In the genomic region with DNA sequence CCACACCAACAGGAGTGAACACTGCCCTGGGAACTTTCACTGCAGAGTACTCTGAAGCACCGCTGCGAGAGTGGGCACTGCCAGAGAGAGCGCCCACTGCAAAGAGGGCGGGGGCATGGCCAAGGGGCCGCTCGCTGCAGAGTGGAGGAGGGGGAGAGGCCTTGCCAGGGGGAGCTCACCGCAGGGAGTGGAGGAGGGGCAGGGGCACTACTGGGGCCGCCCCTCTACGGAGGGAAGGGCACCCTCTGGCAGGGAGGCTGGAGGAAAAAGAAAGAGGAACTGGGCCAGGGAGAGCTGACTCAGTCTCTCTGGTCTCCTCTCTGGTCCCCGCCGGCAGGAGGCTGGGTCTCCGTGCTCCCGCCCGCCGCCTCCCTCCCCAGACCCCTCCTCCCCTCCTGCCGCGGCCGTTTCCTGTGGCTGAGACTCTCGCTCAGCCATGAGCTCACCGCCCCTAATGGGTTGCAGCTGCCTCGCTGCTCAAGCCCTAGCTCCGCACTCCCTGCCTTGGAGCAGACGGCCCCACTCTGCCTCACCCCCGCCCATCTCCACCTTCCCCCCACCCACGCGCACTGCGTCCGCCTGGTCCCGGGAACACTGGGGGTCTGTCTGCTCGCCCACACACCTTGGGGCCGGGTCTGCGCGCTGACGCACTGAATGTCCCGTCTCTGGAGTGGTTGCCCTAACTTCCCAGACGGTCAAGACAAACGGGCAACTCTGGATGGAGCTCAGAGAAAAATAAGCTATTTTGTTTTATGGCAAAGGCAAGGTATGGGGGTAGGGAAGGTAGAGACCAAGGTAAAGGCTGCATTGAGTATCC, we compare ENCODE assay signal across 9 cellular contexts. TPM values are rescaled to one million over a fixed set of nuclear protein-coding genes. Genes with fewer than 3 reads are reported as not detected.
DNase-seq lines count a peak whose midpoint lies in the region; ATAC-seq and TF ChIP-seq lines count a peak whose summit lies in the region.
"Had no signal": no experiment of that assay in that cellular context is flagged by ENCODE, and none has a peak within 500 bp of the region (broad histone marks: within the 10 kb centered on the region; RNA-seq: fewer than 3 reads in every experiment).

No MANE protein-coding gene starts in this region.

- H3K79me2 ChIP-seq in PC-3 (ENCODE audit: low read length) = no peaks in the 10 kb centered on the region

- H3K9me2 ChIP-seq in PC-3 (replicated peaks; ENCODE audit: low read length) = no peaks in the 10 kb centered on the region

- POLR2A ChIA-PET in PC-3 (lab: Charles Lee; ENCODE audit: unreplicated experiment) = interaction anchor here (0.6 kb wide), 1 partner anchor 15 kb away, joined by 11 read pairs; no protein-coding TSS in a partner anchor

- peak overlapping the region in 2 of 3 donors; percentile 5 to 90 for H3K27ac Mint-ChIP-seq in IgD-negative memory B cell

- peaks cover 43% of the 10 kb centered on the region for H3K27me3 Mint-ChIP-seq in IgD-negative memory B cell

- peaks cover 6% of the 10 kb centered on the region; the same call in 1 of the 2 replicates for H3K4me1 ChIP-seq in PC-3 (ENCODE audit: insufficient read depth, low read length)
- H3K4me1 ChIP-seq in adrenal gland (replicated peaks in 1 of 2) = peaks cover 25 to 29% of the 10 kb centered on the region in 2 donors

- WGBS in adrenal gland, 4 donors = 0 to 1% (median 0%) methylated on average over 1 to 37 of the region's 37 CpGs

- intact Hi-C loops in PC-3 (cut with micrococcal nuclease) = no loop called here
- intact Hi-C loops in adrenal gland (cut with DNase I) = no loop called here
- intact Hi-C loops in cardiac septum (cut with DNase I) = loop anchor here (2.0 kb wide), 2 partner anchors 21 to 47 kb away; a partner anchor contains a TSS

- peaks cover 14 to 34% (median 26%) of the 10 kb centered on the region in 3 donors for H3K4me1 Mint-ChIP-seq in IgD-negative memory B cell

- ATAC-seq in GM21619 (IDR thresholded peaks at IDR 0.05; ENCODE audit: unreplicated experiment) = peak; percentile 74
- ATAC-seq in PC-3 = peak; percentile 5

- no peaks in the 10 kb centered on the region for H3K36me3 ChIP-seq in PC-3 (ENCODE audit: low read depth, low read length)
- H3K36me3 ChIP-seq in adrenal gland (replicated peaks in 1 of 2) = peaks cover 0 to 36% of the 10 kb centered on the region in 2 donors

- no peaks in the 10 kb centered on the region for H3F3A ChIP-seq in PC-3 (ENCODE audit: low read length, unreplicated experiment)

- peak overlapping the region; percentile 93 for H3K4me2 ChIP-seq in PC-3 (ENCODE audit: low read length)

- no peaks in the 10 kb centered on the region for H3K36me3 Mint-ChIP-seq in IgD-negative memory B cell

- no peak for TF ChIP-seq CTCF in PC-3 (conservative IDR thresholded peaks at IDR 0.05; ENCODE audit: low read depth, low read length)
- peak in 1 of 6 experiments; percentile 16 for TF ChIP-seq CTCF in adrenal gland (IDR thresholded peaks at IDR 0.05)

- H3K4me3 ChIP-seq in PC-3 (ENCODE audit: low read length) (peak overlapping the region; percentile 72), adrenal gland (peak overlapping the region; percentile 49 to 88 (median 62))

- BruUV-seq in PC-3 (replicated peaks; lab: Mats Ljungman, UMichigan) = no TSS peak

- H3K27me3 ChIP-seq in PC-3 (ENCODE audit: low read length) = peaks cover 44% of the 10 kb centered on the region
- H3K27me3 ChIP-seq in adrenal gland = no peaks in the 10 kb centered on the region

- DNase-seq in EL (peak; percentile 95), PC-3 (peak; percentile 11), adrenal gland (peak; percentile 84 to 93 (median 90)), cardiac septum (ENCODE audit: low spot score) (peak; percentile 94), occipital lobe (lab: John Stamatoyannopoulos, UW) (peak; percentile 63), cortex of kidney (lab: John Stamatoyannopoulos, UW) (no peak)

- H3K27ac ChIP-seq in PC-3 (ENCODE audit: low read length) (no peak overlapping the region), adrenal gland (peak overlapping the region; percentile 43 to 93 (median 85))

- H3K4me3 Mint-ChIP-seq in IgD-negative memory B cell = peak overlapping the region; percentile 80 to 95 (median 90)

- CTCF ChIA-PET in PC-3 (lab: Charles Lee) = interaction anchor here (0.7 kb wide), 1 partner anchor 21 kb away, joined by 3 read pairs; no protein-coding TSS in a partner anchor

- H3K9me3 Mint-ChIP-seq in IgD-negative memory B cell = no peaks in the 10 kb centered on the region

- peak overlapping the region; percentile 41; the same call in 1 of the 2 replicates for H2AFZ ChIP-seq in PC-3 (ENCODE audit: low read length)

- H3K9ac ChIP-seq in PC-3 (ENCODE audit: low read length) = no peak overlapping the region

- TF ChIP-seq POLR2A in adrenal gland (IDR thresholded peaks at IDR 0.05) = peak in 1 of 2 donors; percentile 71

- H3K9me3 ChIP-seq in PC-3 (ENCODE audit: low read length) = no peaks in the 10 kb centered on the region
- H3K9me3 ChIP-seq in adrenal gland (replicated peaks in 1 of 3) = no peaks in the 10 kb centered on the region

- no peaks in the 10 kb centered on the region for H4K20me1 ChIP-seq in PC-3 (ENCODE audit: low read length)

RNA-seq across cellular contexts. Expression of a gene that starts 1.3 kb away (rescaled TPM):
- polyA plus RNA-seq in IgD-negative memory B cell (not detected), adrenal gland (100 to 1,000 TPM; 126 to 148 (median 137) TPM)
- total RNA-seq in PC-3 (2014; rRNA removed) (2.7 and 3.9 TPM in 2 replicates), adrenal gland (100 to 1,000 TPM; 108 to 258 (median 151) TPM), cardiac septum (26.3 TPM), occipital lobe (15.9 TPM)

RNA-seq across cellular contexts. Expression of a gene that starts 13.8 kb away (rescaled TPM):
- polyA plus RNA-seq in IgD-negative memory B cell (not detected), adrenal gland (not detected)
- total RNA-seq in PC-3 (2014; rRNA removed) (not detected in 2 replicates), adrenal gland (not detected), cardiac septum (not detected), occipital lobe (not detected)
- total RNA-seq: dermis microvascular lymphatic vessel endothelial cell had no signal

RNA-seq across cellular contexts. Expression of a gene that starts 27.0 kb away (rescaled TPM):
- polyA plus RNA-seq in IgD-negative memory B cell (1.0 TPM), adrenal gland (10 to 100 TPM; 14.8 to 97.2 (median 85.8) TPM)
- total RNA-seq in PC-3 (2014; rRNA removed) (5.7 and 6.0 TPM in 2 replicates), adrenal gland (100 to 1,000 TPM in 6 of 8 donors, 10 to 100 TPM in 2; 81.8 to 169 (median 113) TPM), cardiac septum (51.1 TPM), occipital lobe (9.7 TPM)

RNA-seq across cellular contexts. Expression of a gene that starts 29.3 kb away (rescaled TPM):
- polyA plus RNA-seq in IgD-negative memory B cell = not detected
- total RNA-seq in PC-3 (2014; rRNA removed) = not detected in 2 replicates
- under 1 TPM in 1 of 8 donors, not detected in 7; 0.34 TPM for total RNA-seq in adrenal gland
- under 1 TPM in 1 of 3 donors, not detected in 2; 0.20 TPM for polyA plus RNA-seq in adrenal gland
- not detected for total RNA-seq in cardiac septum
- total RNA-seq in occipital lobe = not detected
- total RNA-seq: dermis microvascular lymphatic vessel endothelial cell had no signal

RNA-seq across cellular contexts. Expression of a gene that starts 29.4 kb away (rescaled TPM):
- polyA plus RNA-seq in IgD-negative memory B cell (not detected), adrenal gland (1 to 10 TPM; 2.6 to 8.8 (median 8.0) TPM)
- total RNA-seq in PC-3 (2014; rRNA removed) (not detected in 2 replicates), adrenal gland (1 to 10 TPM in 5 of 8 donors, under 1 TPM in 2, not detected in 1; 0.55 to 3.9 (median 1.1) TPM), cardiac septum (0.48 TPM), occipital lobe (not detected)
- total RNA-seq: dermis microvascular lymphatic vessel endothelial cell had no signal
